ENCODE assay signal across 25 cellular contexts in the genomic region with DNA sequence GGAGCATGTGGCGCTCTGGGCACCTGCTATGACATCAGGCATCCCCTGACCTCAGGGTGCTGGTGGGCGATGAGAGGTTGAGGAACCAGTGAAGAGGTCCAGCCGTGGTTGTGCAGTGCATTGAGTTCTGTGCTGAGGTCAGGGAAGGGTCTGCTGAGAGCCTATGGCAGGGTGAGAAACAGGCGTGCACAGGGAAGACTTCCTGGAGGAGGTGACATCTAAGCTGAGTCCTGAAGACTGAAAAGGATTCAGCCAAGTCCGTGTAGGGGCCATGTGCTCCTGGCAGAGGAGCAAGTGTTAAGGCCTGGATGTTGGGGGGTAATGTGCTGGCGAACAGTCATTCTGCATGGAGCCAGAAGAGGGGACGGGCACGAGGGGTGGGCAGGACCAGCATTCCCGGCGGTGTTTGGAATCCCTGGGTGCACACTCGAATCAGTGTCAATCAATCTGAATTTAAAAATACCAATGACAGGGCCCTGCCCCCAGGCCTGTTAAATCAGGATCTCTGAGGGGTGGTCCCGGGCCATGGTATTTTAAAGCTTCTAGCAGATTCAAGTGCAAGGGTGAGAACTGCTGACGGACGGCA.
"Had no signal": no experiment of that assay in that cellular context is flagged by ENCODE, and none has a peak within 500 bp of the region (broad histone marks: within the 10 kb centered on the region; RNA-seq: fewer than 3 reads in every experiment).

No MANE protein-coding gene starts in this region.

- ATAC-seq: activated T-cell treated with anti-CD3 and anti-CD28 coated beads, Interleukin-2, amount 50 U/mL, for 4 hours; activated T-helper 17 cell treated with anti-CD3 and anti-CD28 coated beads, Interleukin-2, amount 50 U/mL, for 72 hours; naive thymus-derived CD4-positive, alpha-beta T cell; sciatic nerve; stimulated activated naive B cell treated with anti-CD40 and anti-IgM and Interleukin-4, amounts not matched to agents 10 μg/mL and 1 μg/mL and 100 μg/mL, for 72 hours; T-helper 17 cell; upper lobe of right lung had no signal

- H3K27me3 ChIP-seq: ovary, stomach, thyroid gland, upper lobe of right lung had no signal

- FAIRE-seq: colon, endometrium had no signal

- H3K4me3 ChIP-seq: esophagus squamous epithelium, ovary, skin epidermis, stomach, thyroid gland, upper lobe of right lung had no signal

- H3K9me3 ChIP-seq: esophagus squamous epithelium, ovary, stomach, thyroid gland, upper lobe of right lung had no signal

- DNase-seq: activated CD4-positive, alpha-beta memory T cell treated with anti-CD3 and anti-CD28 coated beads, Interleukin-2, amount 10 ng/mL, durations not matched to agents 7 days and 5 days; activated CD4-positive, alpha-beta T cell treated with anti-CD3 and anti-CD28 coated beads for 1 hour; activated CD4-positive, alpha-beta T cell treated with anti-CD3 and anti-CD28 coated beads, Interleukin-2, amount 10 ng/mL, durations not matched to agents 7 days and 5 days; activated T-cell treated with anti-CD3 and anti-CD28 coated beads, Interleukin-2, amount 50 U/mL, for 4 hours; anterior cingulate cortex; dermis blood vessel endothelial cell; effector CD4-positive, alpha-beta T cell; esophagus squamous epithelium; foreskin melanocyte; midbrain; naive thymus-derived CD4-positive, alpha-beta T cell; ovary; stimulated activated CD4-positive, alpha-beta T cell treated with anti-CD3 and anti-CD28 coated beads, Interleukin-1b, Interleukin-23, amount 100 ng/mL, for 48 hours; stimulated activated naive B cell treated with anti-CD40 and anti-IgM and Interleukin-4, amounts not matched to agents 10 μg/mL and 1 μg/mL and 100 μg/mL, for 72 hours; stomach; T-helper 17 cell; T1000; thyroid gland; upper lobe of right lung had no signal

- H3K27ac ChIP-seq: epithelial cell of prostate, esophagus squamous epithelium, ovary, skin epidermis, stomach, thyroid gland, upper lobe of right lung had no signal

- H3K36me3 ChIP-seq: esophagus squamous epithelium, ovary, thyroid gland, upper lobe of right lung had no signal
